ENCODE assay signal across 8 cellular contexts in genomic region chr20:10674684-10675455, GRCh38. TPM values are rescaled to one million over a fixed set of nuclear protein-coding genes. Genes with fewer than 3 reads are reported as not detected.
DNase-seq lines count a peak whose midpoint lies in the region; ATAC-seq and TF ChIP-seq lines count a peak whose summit lies in the region.

No MANE protein-coding gene starts in this region.

- no peaks in the 10 kb centered on the region for H3K9me3 ChIP-seq in cardiac muscle cell (ENCODE audit: low read depth)
- no peaks in the 10 kb centered on the region for H3K9me3 ChIP-seq in osteoblast (ENCODE audit: low read depth, low read length)

- H3K27ac ChIP-seq in cardiac muscle cell = peak overlapping the region; percentile 95
- H3K27ac ChIP-seq in osteoblast (ENCODE audit: low read depth, low read length) = peak overlapping the region; percentile 97

- no peak overlapping the region for H3K27ac Mint-ChIP-seq in activated naive CD8-positive, alpha-beta T cell treated with anti-CD3 and anti-CD28 coated beads for 36 hours

- peak overlapping the region; percentile 32 for H3K4me3 Mint-ChIP-seq in activated naive CD8-positive, alpha-beta T cell treated with anti-CD3 and anti-CD28 coated beads for 36 hours

- H3K36me3 Mint-ChIP-seq in activated naive CD8-positive, alpha-beta T cell treated with anti-CD3 and anti-CD28 coated beads for 36 hours = no peaks in the 10 kb centered on the region

- DNase-seq in Daoy (ENCODE audit: low read depth) = peak; percentile 85
- DNase-seq in NCI-H82 treated with DMSO at 0.1 percent for 48 hours (lab: John Stamatoyannopoulos, UW; ENCODE audit: unreplicated experiment) = peak; percentile 16
- DNase-seq in activated naive CD8-positive, alpha-beta T cell treated with anti-CD3 and anti-CD28 coated beads for 36 hours = peak; percentile 61
- DNase-seq in cardiac muscle cell (ENCODE audit: low read depth in 1 of 2, low spot score in 1 of 2) = peak; percentile 76 to 88
- peak; percentile 96 for DNase-seq in osteoblast (ENCODE audit: insufficient read length, low spot score, missing footprints)
- DNase-seq in OCI-M2 (lab: John Stamatoyannopoulos, UW; ENCODE audit: unreplicated experiment) = no peak

- peak; percentile 67 for TF ChIP-seq CTCF in cardiac muscle cell (IDR thresholded peaks at IDR 0.05; ENCODE audit: low read depth, low read length)
- TF ChIP-seq CTCF in osteoblast (IDR thresholded peaks at IDR 0.05; ENCODE audit: extremely low read depth, low read depth, low read length) = peak; percentile 66

- H3K27me3 ChIP-seq in cardiac muscle cell = no peaks in the 10 kb centered on the region
- no peaks in the 10 kb centered on the region for H3K27me3 ChIP-seq in osteoblast (ENCODE audit: insufficient read depth, low read length)

- H3K79me2 ChIP-seq in osteoblast (ENCODE audit: insufficient read depth, low read length) = peaks cover 36% of the 10 kb centered on the region

- peaks cover 22% of the 10 kb centered on the region for H3K4me1 Mint-ChIP-seq in activated naive CD8-positive, alpha-beta T cell treated with anti-CD3 and anti-CD28 coated beads for 36 hours

- peak overlapping the region; percentile 84 for H3K4me2 ChIP-seq in osteoblast (ENCODE audit: insufficient read depth, low read length)

- H3K4me1 ChIP-seq in cardiac muscle cell (ENCODE audit: low read depth) = peaks cover 11% of the 10 kb centered on the region
- H3K4me1 ChIP-seq in osteoblast (ENCODE audit: insufficient read depth, low read length) = peaks cover 35% of the 10 kb centered on the region

- H3K9me3 Mint-ChIP-seq in activated naive CD8-positive, alpha-beta T cell treated with anti-CD3 and anti-CD28 coated beads for 36 hours = no peaks in the 10 kb centered on the region

- H2AFZ ChIP-seq in osteoblast (ENCODE audit: low read length) = peak overlapping the region; percentile 88

- ATAC-seq in GM19468 (IDR thresholded peaks at IDR 0.05; ENCODE audit: extremely low read depth, unreplicated experiment) = peak; percentile 16
- ATAC-seq in HG03521 (IDR thresholded peaks at IDR 0.05; ENCODE audit: unreplicated experiment) = peak; percentile 39

- no peaks in the 10 kb centered on the region for H4K20me1 ChIP-seq in osteoblast (ENCODE audit: insufficient read depth, low read length)

- peaks cover 78% of the 10 kb centered on the region for H3K27me3 Mint-ChIP-seq in activated naive CD8-positive, alpha-beta T cell treated with anti-CD3 and anti-CD28 coated beads for 36 hours

- H3K4me3 ChIP-seq in cardiac muscle cell (peak overlapping the region; percentile 89), osteoblast (ENCODE audit: insufficient read depth, low read length) (peak overlapping the region; percentile 97)

- H3K36me3 ChIP-seq in cardiac muscle cell (no peaks in the 10 kb centered on the region), osteoblast (ENCODE audit: insufficient read depth, low read length) (no peaks in the 10 kb centered on the region)

RNA-seq across cellular contexts. Expression of gene JAG1, which starts 1.1 kb away (rescaled TPM):
- total RNA-seq in Daoy (2014; rRNA removed; shearing (Covaris generic)) = 61.3 and 62.5 TPM in 2 replicates
- total RNA-seq in activated naive CD8-positive, alpha-beta T cell treated with anti-CD3 and anti-CD28 coated beads for 36 hours = under 1 TPM in 1 of 2 experiments, not detected in 1; 0.19 TPM
- total RNA-seq in cardiac muscle cell (45.3 and 53.2 TPM in 2 replicates), osteoblast (49.2 and 60.1 TPM in 2 replicates)
- 18.3 and 21.3 TPM in 2 replicates for polyA plus RNA-seq in cardiac muscle cell

Comparison
In these comparisons a context has a peak if more than half of its experiments do, and no peak if none do; other contexts are left out.
1. RNA of gene JAG1, which starts 1.1 kb away (total RNA-seq): 61.3 to 62.5 TPM in Daoy, 49.2 to 60.1 TPM in osteoblast and 45.3 to 53.2 TPM in cardiac muscle cell; 0.19 TPM in activated naive CD8-positive, alpha-beta T cell treated with anti-CD3 and anti-CD28 coated beads for 36 hours; every median in the first group is over 10 times any median in the second.